In genomic region chr21:40049959-40050290, GRCh38 we compare ENCODE assay signal across 23 cellular contexts.
DNase-seq lines count a peak whose midpoint lies in the region; ATAC-seq and TF ChIP-seq lines count a peak whose summit lies in the region.
"Had no signal": no experiment of that assay in that cellular context is flagged by ENCODE, and none has a peak within 500 bp of the region (broad histone marks: within the 10 kb centered on the region; RNA-seq: fewer than 3 reads in every experiment).

No MANE protein-coding gene starts in this region.

- H3K27me3 ChIP-seq in hepatocyte (no peaks in the 10 kb centered on the region), tibial artery (no peaks in the 10 kb centered on the region)
- H3K27me3 ChIP-seq: BLaER1, ovary had no signal

- H2AFZ ChIP-seq in hepatocyte = no peak overlapping the region

- DNase-seq in DMS79 (lab: John Stamatoyannopoulos, UW) (peak; percentile 30), DMS79 treated with DMSO at 0.1 percent for 48 hours (lab: John Stamatoyannopoulos, UW) (no peak), NCI-H748 (lab: John Stamatoyannopoulos, UW; ENCODE audit: unreplicated experiment) (peak; percentile 91), hepatocyte (ENCODE audit: low spot score) (no peak), tibial artery (no peak), ecto neural progenitor cell (ENCODE audit: low spot score) (no peak)
- DNase-seq: activated CD4-positive, alpha-beta T cell treated with anti-CD3 and anti-CD28 coated beads, Interleukin-2, amount 50 U/mL, for 4 hours; activated T-cell treated with anti-CD3 and anti-CD28 coated beads for 4 hours; DMS 273 treated with DMSO at 0.1 percent for 48 hours; effector memory CD4-positive, alpha-beta T cell; head of caudate nucleus; Karpas-422; NCI-H2171; ovary; stimulated activated naive B cell treated with anti-CD40 and anti-IgM and Interleukin-4, amounts not matched to agents 10 μg/mL and 1 μg/mL and 100 μg/mL, for 72 hours; T-helper 2 cell; WERI-Rb-1 had no signal

- H3K9me2 ChIP-seq in hepatocyte (replicated peaks; ENCODE audit: insufficient read depth) = no peaks in the 10 kb centered on the region

- 67% methylated on average over 6 of the region's 6 CpGs for whole genome bisulfite sequencing in hepatocyte (ENCODE audit: low lambda C conversion rate, missing lambda C conversion rate)

- H3K4me1 ChIP-seq in hepatocyte (ENCODE audit: insufficient read depth) (no peaks in the 10 kb centered on the region), tibial artery (peaks cover 0 to 80% (median 43%) of the 10 kb centered on the region in 4 donors)

- H3K79me2 ChIP-seq in hepatocyte = no peaks in the 10 kb centered on the region

- no peaks in the 10 kb centered on the region for H4K20me1 ChIP-seq in hepatocyte (ENCODE audit: insufficient read depth, poor library complexity, severe bottlenecking)
- H4K20me1 ChIP-seq: BLaER1 had no signal

- H3K4me3 ChIP-seq in hepatocyte (no peak overlapping the region), tibial artery (no peak overlapping the region)
- H3K4me3 ChIP-seq: BLaER1, lung, ovary had no signal

- H3K9me3 ChIP-seq in hepatocyte (ENCODE audit: low read depth) (no peaks in the 10 kb centered on the region), tibial artery (no peaks in the 10 kb centered on the region)
- H3K9me3 ChIP-seq: BLaER1, ovary had no signal

- H3K36me3 ChIP-seq in hepatocyte (replicated peaks; ENCODE audit: insufficient read depth, low read depth) (no peaks in the 10 kb centered on the region), tibial artery (no peaks in the 10 kb centered on the region)
- H3K36me3 ChIP-seq: BLaER1, ovary, WERI-Rb-1 had no signal

- ATAC-seq in HG02798 (IDR thresholded peaks at IDR 0.05; ENCODE audit: poor library complexity, unreplicated experiment) (no peak), HG02870 (IDR thresholded peaks at IDR 0.05; ENCODE audit: unreplicated experiment) (no peak)
- ATAC-seq: Panc1; sciatic nerve; stimulated activated naive B cell treated with anti-CD40 and anti-IgM and Interleukin-4, amounts not matched to agents 10 μg/mL and 1 μg/mL and 100 μg/mL, for 72 hours had no signal

- TF ChIP-seq CTCF in hepatocyte (IDR thresholded peaks at IDR 0.05; ENCODE audit: poor library complexity) = peak; percentile 12
- no peak for TF ChIP-seq CTCF in tibial artery (IDR thresholded peaks at IDR 0.05)

- no peak overlapping the region for H3K4me2 ChIP-seq in hepatocyte
- H3K4me2 ChIP-seq: BLaER1 had no signal

- intact Hi-C loops in tibial artery (cut with DNase I; ENCODE audit: low total_unique reads) = loop anchor here (10.0 kb wide), 1 partner anchor 1725 kb away; no protein-coding TSS in a partner anchor

- H3K27ac ChIP-seq in hepatocyte (no peak overlapping the region), tibial artery (peak overlapping the region; percentile 76 to 79)
- H3K27ac ChIP-seq: BLaER1, ovary, WERI-Rb-1 had no signal

Comparison
In these comparisons a context has a peak if more than half of its experiments do, and no peak if none do; other contexts are left out.
1. DNase-seq: peak in DMS79 (single experiment) and NCI-H748 (single experiment); none in DMS79 treated with DMSO at 0.1 percent for 48 hours (single experiment), hepatocyte (single experiment), tibial artery (0 of 2) and ecto neural progenitor cell (single experiment).